In the genomic region with DNA sequence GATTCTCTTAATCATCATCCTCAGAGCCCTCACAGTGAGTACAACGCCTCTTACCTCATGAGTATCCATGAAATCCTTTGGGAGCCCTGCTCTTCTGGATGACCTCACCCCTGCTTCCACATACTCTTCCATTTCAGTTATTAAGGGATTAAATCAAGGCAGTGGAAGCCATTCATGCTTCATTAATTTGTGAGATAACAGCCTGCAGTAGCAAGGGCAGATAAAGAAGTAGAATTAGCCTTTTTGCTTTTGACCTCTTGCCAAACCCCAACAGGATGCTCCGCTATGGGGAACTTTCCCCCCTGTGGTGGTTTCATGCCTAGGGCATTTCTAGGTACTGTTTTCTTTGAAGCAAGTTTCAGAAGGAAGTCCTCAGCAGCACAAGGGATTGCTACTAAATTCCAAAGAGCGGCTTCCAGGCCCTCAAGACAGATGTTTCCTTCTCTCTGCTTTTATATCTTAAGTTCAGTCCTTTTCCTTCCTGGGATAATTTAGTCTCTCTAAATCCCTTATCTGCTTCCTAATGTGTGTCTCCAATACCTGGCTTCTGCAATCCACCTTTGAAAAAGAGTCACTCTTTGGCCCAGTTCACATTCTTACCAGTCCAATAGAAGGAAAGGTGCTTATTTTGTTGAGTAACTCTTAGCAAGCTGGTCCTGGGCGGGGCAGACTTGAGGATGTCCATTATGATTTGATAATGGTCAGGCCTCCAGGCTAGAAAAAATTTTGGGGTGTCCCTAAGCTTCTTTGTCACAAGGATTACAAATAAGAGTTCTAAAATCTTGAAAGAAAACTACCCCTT, we compare ENCODE assay signal across 1 cellular context.
TF ChIP-seq lines count a peak whose summit lies in the region.

No MANE protein-coding gene starts in this region.

TF ChIP-seq in HCT116, 20 proteins besides CTCF, POLR2A, EP300 and RAD21 (continued from another document):
- TF ChIP-seq REST (IDR thresholded peaks at IDR 0.05; ENCODE audit: low read depth) (no peak), EGR1 (IDR thresholded peaks at IDR 0.05; ENCODE audit: low read depth) (no peak), SRF (IDR thresholded peaks at IDR 0.05; ENCODE audit: low read depth) (no peak), JUND (IDR thresholded peaks at IDR 0.05) (no peak), CEBPB (IDR thresholded peaks at IDR 0.05; ENCODE audit: low read depth) (no peak)
- TF ChIP-seq, protein P1, sequence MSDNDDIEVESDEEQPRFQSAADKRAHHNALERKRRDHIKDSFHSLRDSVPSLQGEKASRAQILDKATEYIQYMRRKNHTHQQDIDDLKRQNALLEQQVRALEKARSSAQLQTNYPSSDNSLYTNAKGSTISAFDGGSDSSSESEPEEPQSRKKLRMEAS (IDR thresholded peaks at IDR 0.05): no peak
